21 cellular contexts compared by ENCODE assay signal in the genomic region with DNA sequence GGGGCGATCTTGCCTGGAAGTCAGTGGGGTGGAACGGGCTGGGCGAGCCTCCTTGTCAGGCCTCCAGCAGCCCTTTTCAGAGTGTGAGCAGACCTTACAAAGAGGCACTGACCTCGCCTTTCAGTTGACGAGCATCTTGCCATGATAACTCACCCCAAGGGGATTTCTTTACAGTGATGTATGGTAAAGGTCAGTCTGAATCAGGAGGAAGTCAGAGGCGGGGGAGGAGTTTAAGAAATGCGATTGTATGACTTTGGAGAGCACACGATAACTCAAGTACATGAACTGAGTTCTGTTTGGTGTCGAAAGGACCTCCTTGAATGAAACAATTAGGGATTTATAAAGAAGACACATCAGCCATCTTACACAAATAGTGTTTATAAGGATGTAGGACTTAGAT.
"Had no signal": no experiment of that assay in that cellular context is flagged by ENCODE, and none has a peak within 500 bp of the region (broad histone marks: within the 10 kb centered on the region; RNA-seq: fewer than 3 reads in every experiment).

No MANE protein-coding gene starts in this region.

- ATAC-seq: gastroesophageal sphincter, heart left ventricle, mucosa of descending colon, WTC11 had no signal

- H3K27me3 ChIP-seq: adrenal gland, breast epithelium, gastroesophageal sphincter, neural progenitor cell, right atrium auricular region, testis, upper lobe of left lung had no signal

- DNase-seq: activated CD4-positive, alpha-beta T cell treated with anti-CD3 and anti-CD28 coated beads for 48 hours; activated CD8-positive, alpha-beta memory T cell treated with anti-CD3 and anti-CD28 coated beads, Interleukin-2, amount 50 U/mL, for 4 hours; activated effector memory CD4-positive, alpha-beta T cell treated with anti-CD3 and anti-CD28 coated beads, Interleukin-2, amount 50 U/mL, for 16 hours; activated naive CD4-positive, alpha-beta T cell treated with anti-CD3 and anti-CD28 coated beads, Interleukin-2, amount 50 U/mL, for 16 hours; activated T-cell treated with anti-CD3 and anti-CD28 coated beads, Interleukin-2, amount 50 U/mL, for 48 hours; adrenal gland; effector CD4-positive, alpha-beta T cell; heart left ventricle; mucosa of descending colon; naive B cell; small intestine; stimulated activated CD4-positive, alpha-beta T cell treated with anti-CD3 and anti-CD28 coated beads, Interleukin-15, amount 100 ng/mL, for 24 hours; stimulated activated CD4-positive, alpha-beta T cell treated with anti-CD3 and anti-CD28 coated beads, Interleukin-2, amount 100 ng/mL, for 48 hours; testis; upper lobe of left lung had no signal

- H3K27ac ChIP-seq: adrenal gland, breast epithelium, gastroesophageal sphincter, heart left ventricle, neural progenitor cell, prostate gland, right atrium auricular region, testis, upper lobe of left lung had no signal

- H3K9ac ChIP-seq: neural progenitor cell had no signal

- H3K4me2 ChIP-seq: neural progenitor cell had no signal

- H2AFZ ChIP-seq: neural progenitor cell had no signal

- H3K4me3 ChIP-seq: adrenal gland, breast epithelium, gastroesophageal sphincter, heart left ventricle, mucosa of descending colon, neural progenitor cell, prostate gland, right atrium auricular region, testis, upper lobe of left lung had no signal

- H3K36me3 ChIP-seq: adrenal gland, breast epithelium, gastroesophageal sphincter, heart left ventricle, neural progenitor cell, prostate gland, right atrium auricular region, upper lobe of left lung had no signal

- H3K9me3 ChIP-seq: adrenal gland, breast epithelium, gastroesophageal sphincter, heart left ventricle, mucosa of descending colon, prostate gland, right atrium auricular region, testis, upper lobe of left lung had no signal

- H3K4me1 ChIP-seq: adrenal gland, breast epithelium, gastroesophageal sphincter, heart left ventricle, neural progenitor cell, prostate gland, right atrium auricular region, testis, upper lobe of left lung had no signal
